11 cellular contexts compared by ENCODE assay signal in genomic region chr1:235557495-235557894, GRCh38. TPM values are rescaled to one million over a fixed set of nuclear protein-coding genes. Genes with fewer than 3 reads are reported as not detected.
DNase-seq lines count a peak whose midpoint lies in the region; ATAC-seq and TF ChIP-seq lines count a peak whose summit lies in the region.
"Had no signal": no experiment of that assay in that cellular context is flagged by ENCODE, and none has a peak within 500 bp of the region (broad histone marks: within the 10 kb centered on the region; RNA-seq: fewer than 3 reads in every experiment).

No MANE protein-coding gene starts in this region.

- CTCF ChIA-PET in activated naive CD4-positive, alpha-beta T cell treated with anti-CD3 and anti-CD28 coated beads for 36 hours (lab: Charles Lee), result interaction anchor here (0.8 to 1.4 kb wide), 5 partner anchors 26 to 414 kb away, joined by 3 read pairs; no protein-coding TSS in a partner anchor

- H3K27me3 Mint-ChIP-seq in activated naive CD4-positive, alpha-beta T cell treated with anti-CD3 and anti-CD28 coated beads for 36 hours (ENCODE audit: low read depth), result peaks cover 3% of the 10 kb centered on the region
- H3K27me3 Mint-ChIP-seq in chondrocyte (ENCODE audit: low read depth), result no peaks in the 10 kb centered on the region
- H3K27me3 Mint-ChIP-seq: T-helper 17 cell had no signal

- no peaks in the 10 kb centered on the region for H3K36me3 Mint-ChIP-seq in activated naive CD4-positive, alpha-beta T cell treated with anti-CD3 and anti-CD28 coated beads for 36 hours (ENCODE audit: low read depth)
- H3K36me3 Mint-ChIP-seq in chondrocyte (ENCODE audit: low read depth), result no peaks in the 10 kb centered on the region

- no peaks in the 10 kb centered on the region for H3K9me3 Mint-ChIP-seq in activated naive CD4-positive, alpha-beta T cell treated with anti-CD3 and anti-CD28 coated beads for 36 hours
- peaks cover 2% of the 10 kb centered on the region for H3K9me3 Mint-ChIP-seq in chondrocyte (ENCODE audit: low read depth)

- ATAC-seq in GM19463 (IDR thresholded peaks at IDR 0.05; ENCODE audit: unreplicated experiment) (no peak), GM19035 (IDR thresholded peaks at IDR 0.05; ENCODE audit: unreplicated experiment) (no peak)
- ATAC-seq: left lobe of liver, T-helper 17 cell had no signal

- no peak overlapping the region for H3K4me3 Mint-ChIP-seq in activated naive CD4-positive, alpha-beta T cell treated with anti-CD3 and anti-CD28 coated beads for 36 hours
- H3K4me3 Mint-ChIP-seq in chondrocyte (ENCODE audit: unreplicated experiment), result no peak overlapping the region
- H3K4me3 Mint-ChIP-seq: T-helper 17 cell had no signal

- peak; percentile 44 for DNase-seq in activated naive CD4-positive, alpha-beta T cell treated with anti-CD3 and anti-CD28 coated beads for 36 hours
- no peak for DNase-seq in activated naive CD4-positive, alpha-beta T cell (lab: John Stamatoyannopoulos, UW)
- DNase-seq in NAMALWA (ENCODE audit: low spot score), result peak; percentile 15
- no peak for DNase-seq in chondrocyte (ENCODE audit: low spot score)
- peak; percentile 5 for DNase-seq in stimulated activated CD4-positive, alpha-beta T cell treated with anti-CD3 and anti-CD28 coated beads, Interleukin-4, amount 100 ng/mL, for 1 hour
- DNase-seq in DMS79 treated with DMSO at 0.1 percent for 48 hours (lab: John Stamatoyannopoulos, UW), result no peak
- DNase-seq: NK-92 treated with Interleukin-12 subunit alpha and Interleukin-12 subunit beta, amount 100 ng/mL, for 24 hours; T-helper 17 cell had no signal

- TF ChIP-seq CTCF in chondrocyte (IDR thresholded peaks at IDR 0.05), result peak; percentile 25

- H3K4me1 Mint-ChIP-seq in activated naive CD4-positive, alpha-beta T cell treated with anti-CD3 and anti-CD28 coated beads for 36 hours (ENCODE audit: low read depth), result no peaks in the 10 kb centered on the region
- no peaks in the 10 kb centered on the region for H3K4me1 Mint-ChIP-seq in chondrocyte (ENCODE audit: low read depth)
- H3K4me1 Mint-ChIP-seq: T-helper 17 cell had no signal

- intact Hi-C loops in activated naive CD4-positive, alpha-beta T cell treated with anti-CD3 and anti-CD28 coated beads for 36 hours (cut with micrococcal nuclease), result no loop called here

- no peak overlapping the region for H3K27ac Mint-ChIP-seq in activated naive CD4-positive, alpha-beta T cell treated with anti-CD3 and anti-CD28 coated beads for 36 hours
- no peak overlapping the region for H3K27ac Mint-ChIP-seq in chondrocyte (ENCODE audit: unreplicated experiment)
- H3K27ac Mint-ChIP-seq: T-helper 17 cell had no signal

RNA-seq across cellular contexts. Expression of gene B3GALNT2, which starts 53.2 kb away (rescaled TPM):
- total RNA-seq in activated naive CD4-positive, alpha-beta T cell treated with anti-CD3 and anti-CD28 coated beads for 36 hours, result 1 to 10 TPM; 8.9 to 9.6 TPM
- 28.1 to 36.6 TPM (median 30.4 TPM) in 3 replicates for total RNA-seq in chondrocyte

Comparison
In these comparisons a context has a peak if more than half of its experiments do, and no peak if none do; other contexts are left out.
1. DNase-seq: peak in activated naive CD4-positive, alpha-beta T cell treated with anti-CD3 and anti-CD28 coated beads for 36 hours (single experiment), NAMALWA (single experiment) and stimulated activated CD4-positive, alpha-beta T cell treated with anti-CD3 and anti-CD28 coated beads, Interleukin-4, amount 100 ng/mL, for 1 hour (single experiment); none in activated naive CD4-positive, alpha-beta T cell (0 of 4), chondrocyte (single experiment) and DMS79 treated with DMSO at 0.1 percent for 48 hours (single experiment).